In the genomic region with DNA sequence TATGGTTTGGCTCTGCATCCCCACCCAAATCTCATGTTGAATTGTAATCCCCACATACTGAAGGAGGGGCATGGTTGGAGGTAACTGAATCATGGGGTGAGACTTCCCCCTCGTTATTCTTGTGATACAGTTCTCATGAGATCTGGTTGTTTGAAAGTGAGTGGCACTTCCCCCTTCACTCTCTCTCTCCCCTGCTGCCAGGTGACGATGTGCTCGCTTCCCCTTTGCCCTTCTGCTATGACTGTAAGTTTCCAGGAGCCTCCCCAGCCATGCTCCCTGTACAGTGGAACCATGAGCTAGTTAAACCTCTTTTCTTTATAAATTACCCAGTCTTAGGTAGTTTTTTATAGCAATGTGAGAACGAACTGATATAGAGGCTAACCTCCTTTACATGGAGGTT, we compare ENCODE assay signal across 21 cellular contexts. TPM values are rescaled to one million over a fixed set of nuclear protein-coding genes. Genes with fewer than 3 reads are reported as not detected.
DNase-seq lines count a peak whose midpoint lies in the region; ATAC-seq and TF ChIP-seq lines count a peak whose summit lies in the region.
"Had no signal": no experiment of that assay in that cellular context is flagged by ENCODE, and none has a peak within 500 bp of the region (broad histone marks: within the 10 kb centered on the region; RNA-seq: fewer than 3 reads in every experiment).

No MANE protein-coding gene starts in this region.

- no peaks in the 10 kb centered on the region for H3K27me3 ChIP-seq in sigmoid colon

- no peak for TF ChIP-seq EP300 in sigmoid colon (IDR thresholded peaks at IDR 0.05)

- H3K9me3 Mint-ChIP-seq in stimulated activated naive B cell treated with anti-CD40 and anti-IgM and Interleukin-4, amounts not matched to agents 10 μg/mL and 1 μg/mL and 100 μg/mL, for 72 hours: peaks cover 12 to 20% of the 10 kb centered on the region in 2 donors

- no peak for TF ChIP-seq POLR2A in sigmoid colon (IDR thresholded peaks at IDR 0.05)

- peaks cover 0 to 5% of the 10 kb centered on the region in 2 donors for H3K27me3 Mint-ChIP-seq in stimulated activated naive B cell treated with anti-CD40 and anti-IgM and Interleukin-4, amounts not matched to agents 10 μg/mL and 1 μg/mL and 100 μg/mL, for 72 hours

- ATAC-seq in GM19351 (IDR thresholded peaks at IDR 0.05; ENCODE audit: unreplicated experiment) (peak; percentile 96), HG02759 (IDR thresholded peaks at IDR 0.05; ENCODE audit: unreplicated experiment) (peak; percentile 53)
- peak; percentile 85 to 94 for ATAC-seq in stimulated activated naive B cell treated with anti-CD40 and anti-IgM and Interleukin-4, amounts not matched to agents 10 μg/mL and 1 μg/mL and 100 μg/mL, for 72 hours (replicated peaks)
- ATAC-seq: left colon had no signal

- intact Hi-C loops in sigmoid colon (cut with DNase I): no loop called here

- TF ChIP-seq CTCF in sigmoid colon (IDR thresholded peaks at IDR 0.05): no peak

- no peaks in the 10 kb centered on the region for H3K9me3 ChIP-seq in sigmoid colon
- H3K9me3 ChIP-seq: Caco-2, prostate gland had no signal

- WGBS in sigmoid colon, 2 donors: 44 to 58% methylated on average over 4 of the region's 4 CpGs

- peak overlapping the region; percentile 53 for H3K27ac Mint-ChIP-seq in stimulated activated naive B cell treated with anti-CD40 and anti-IgM and Interleukin-4, amounts not matched to agents 10 μg/mL and 1 μg/mL and 100 μg/mL, for 72 hours
- H3K27ac Mint-ChIP-seq: mesothelial cell of epicardium, nephron progenitor cell had no signal

- H3K4me3 ChIP-seq in sigmoid colon: no peak overlapping the region
- H3K4me3 ChIP-seq: prostate gland, smooth muscle cell had no signal

- H3K4me1 ChIP-seq in sigmoid colon: peaks cover 0 to 17% (median 12%) of the 10 kb centered on the region in 4 donors
- H3K4me1 ChIP-seq: Caco-2, prostate gland had no signal

- no peaks in the 10 kb centered on the region for H3K4me1 Mint-ChIP-seq in stimulated activated naive B cell treated with anti-CD40 and anti-IgM and Interleukin-4, amounts not matched to agents 10 μg/mL and 1 μg/mL and 100 μg/mL, for 72 hours
- H3K4me1 Mint-ChIP-seq: nephron progenitor cell had no signal

- peak; percentile 54 for DNase-seq in M059J (ENCODE audit: low read depth)
- peak; percentile 11 for DNase-seq in stimulated activated naive B cell treated with anti-CD40 and anti-IgM and Interleukin-4, amounts not matched to agents 10 μg/mL and 1 μg/mL and 100 μg/mL, for 72 hours
- DNase-seq in NCI-H446 (lab: John Stamatoyannopoulos, UW): no peak
- DNase-seq in hippocampal formation (lab: John Stamatoyannopoulos, UW): no peak
- DNase-seq in sigmoid colon: no peak
- DNase-seq: activated CD4-positive, alpha-beta T cell treated with anti-CD3 and anti-CD28 coated beads for 48 hours; activated CD8-positive, alpha-beta memory T cell treated with anti-CD3 and anti-CD28 coated beads, Interleukin-2, amount 50 U/mL, for 48 hours; amniotic stem cell; Caco-2; EL; left colon; MM.1S; NCI-H748 treated with DMSO at 0.1 percent for 48 hours; nephron progenitor cell; stimulated activated CD4-positive, alpha-beta T cell treated with anti-CD3 and anti-CD28 coated beads, Interleukin-4, amount 100 ng/mL, for 4 hours had no signal

- no peak overlapping the region for H3K4me3 Mint-ChIP-seq in stimulated activated naive B cell treated with anti-CD40 and anti-IgM and Interleukin-4, amounts not matched to agents 10 μg/mL and 1 μg/mL and 100 μg/mL, for 72 hours
- H3K4me3 Mint-ChIP-seq: mesothelial cell of epicardium, nephron progenitor cell had no signal

- no peak overlapping the region for H3K27ac ChIP-seq in sigmoid colon
- H3K27ac ChIP-seq: prostate gland had no signal

- H3K36me3 ChIP-seq in sigmoid colon: no peaks in the 10 kb centered on the region
- H3K36me3 ChIP-seq: prostate gland had no signal

- H3K36me3 Mint-ChIP-seq in stimulated activated naive B cell treated with anti-CD40 and anti-IgM and Interleukin-4, amounts not matched to agents 10 μg/mL and 1 μg/mL and 100 μg/mL, for 72 hours: peaks cover 1 to 3% of the 10 kb centered on the region in 2 donors
- H3K36me3 Mint-ChIP-seq: mesothelial cell of epicardium had no signal

RNA-seq across cellular contexts. Expression of gene PLPP4, which starts 16.6 kb away (rescaled TPM):
- total RNA-seq in M059J (2014; rRNA removed; shearing (Covaris generic)): 55.4 and 69.2 TPM in 2 replicates
- total RNA-seq in sigmoid colon: 1 to 10 TPM; 1.7 to 3.2 (median 2.7) TPM
- under 1 TPM in 1 of 3 donors, not detected in 2; 0.96 TPM for polyA plus RNA-seq in sigmoid colon
- total RNA-seq: dermis microvascular lymphatic vessel endothelial cell had no signal

Comparison
In these comparisons a context has a peak if more than half of its experiments do, and no peak if none do; other contexts are left out.
1. DNase-seq: peak in M059J (single experiment) and stimulated activated naive B cell treated with anti-CD40 and anti-IgM and Interleukin-4, amounts not matched to agents 10 μg/mL and 1 μg/mL and 100 μg/mL, for 72 hours (single experiment); none in NCI-H446 (0 of 2), hippocampal formation (0 of 2) and sigmoid colon (single experiment).
2. RNA of gene PLPP4, which starts 16.6 kb away (total RNA-seq): 55.4 to 69.2 TPM in M059J; 1.7 to 3.2 TPM in sigmoid colon; every median in the first group is over 10 times any median in the second.
3. Peak in every context shown above with its lines, with median percentiles within 50 percentile points of each other: ATAC-seq.